ENCODE assay signal across 12 cellular contexts in genomic region chr14:57493467-57494181, GRCh38. TPM values are rescaled to one million over a fixed set of nuclear protein-coding genes. Genes with fewer than 3 reads are reported as not detected.
DNase-seq lines count a peak whose midpoint lies in the region; ATAC-seq and TF ChIP-seq lines count a peak whose summit lies in the region.
"Had no signal": no experiment of that assay in that cellular context is flagged by ENCODE, and none has a peak within 500 bp of the region (broad histone marks: within the 10 kb centered on the region; RNA-seq: fewer than 3 reads in every experiment).

TSS of gene CCDC198 (minus strand) at chr14:57493857. CDS start at chr14:57493715, 142 bp downstream.

- H3F3A ChIP-seq in SK-N-SH (replicated peaks; ENCODE audit: insufficient read depth): no peaks in the 10 kb centered on the region
- H3F3A ChIP-seq in smooth muscle cell (ENCODE audit: low read depth): no peaks in the 10 kb centered on the region

- H4K20me1 ChIP-seq in SK-N-SH (ENCODE audit: insufficient read depth) (no peaks in the 10 kb centered on the region), smooth muscle cell (ENCODE audit: low read depth) (no peaks in the 10 kb centered on the region)

- H3K36me3 ChIP-seq in SK-N-SH (replicated peaks in 1 of 2; ENCODE audit: control insufficient read depth in 1 of 2, insufficient read depth in 2 of 2, low read length in 1 of 2) (no peaks in the 10 kb centered on the region), smooth muscle cell (ENCODE audit: low read depth) (no peaks in the 10 kb centered on the region)
- H3K36me3 ChIP-seq: MG63 had no signal

- H3K9me3 ChIP-seq in SK-N-SH (no peaks in the 10 kb centered on the region), smooth muscle cell (replicated peaks; ENCODE audit: low read depth) (no peaks in the 10 kb centered on the region)
- H3K9me3 ChIP-seq: MG63 had no signal

- CTCF ChIA-PET in SK-N-SH (lab: Yijun Ruan, JAX): no interaction called here

- H3K27me3 ChIP-seq in SK-N-SH (ENCODE audit: insufficient read depth) (no peaks in the 10 kb centered on the region), smooth muscle cell (ENCODE audit: low read depth) (peaks cover 13% of the 10 kb centered on the region)
- H3K27me3 ChIP-seq: MG63 had no signal

- H3K9me2 ChIP-seq in SK-N-SH: no peaks in the 10 kb centered on the region

- no peak within 1 kb of the TSS for H3K9ac ChIP-seq in SK-N-SH
- no peak within 1 kb of the TSS for H3K9ac ChIP-seq in smooth muscle cell (ENCODE audit: low read depth)

- TF ChIP-seq EP300 in SK-N-SH (IDR thresholded peaks at IDR 0.05; ENCODE audit: borderline replicate concordance in 1 of 2, low read depth in 1 of 2, low read length in 1 of 2): no peak

- no peak within 1 kb of the TSS for H2AFZ ChIP-seq in SK-N-SH (ENCODE audit: low read depth)
- H2AFZ ChIP-seq in smooth muscle cell (ENCODE audit: low read depth): no peak within 1 kb of the TSS

- H3K4me1 ChIP-seq in SK-N-SH (ENCODE audit: control insufficient read depth in 1 of 2, insufficient read depth in 2 of 2, low read depth in 1 of 2, low read length in 1 of 2): no peaks in the 10 kb centered on the region; a peak in 1 of 4 replicates
- H3K4me1 ChIP-seq in smooth muscle cell (ENCODE audit: low read depth): no peaks in the 10 kb centered on the region

- H3K4me2 ChIP-seq in SK-N-SH: 0 out of 2 replicates have a peak within 1 kb of the TSS, but pooled peaks have one; percentile 17
- H3K4me2 ChIP-seq in smooth muscle cell: peak within 1 kb of the TSS; percentile 34

- WGBS in SK-N-SH (ENCODE audit: low lambda C conversion rate): 2% methylated on average over 6 of the region's 6 CpGs
- WGBS in smooth muscle cell (ENCODE audit: low lambda C conversion rate): 47% methylated on average over 6 of the region's 6 CpGs

- H3K79me2 ChIP-seq in SK-N-SH (ENCODE audit: insufficient read depth) (no peaks in the 10 kb centered on the region), smooth muscle cell (ENCODE audit: low read depth) (no peaks in the 10 kb centered on the region)

- H3K27ac ChIP-seq in SK-N-SH (ENCODE audit: low read depth in 2 of 2, low read length in 1 of 2) (no peak within 1 kb of the TSS), smooth muscle cell (ENCODE audit: low read depth) (no peak within 1 kb of the TSS)

- no peak; the same call in 2 of the 3 replicates for ATAC-seq in SK-N-SH treated with all-trans-retinoic acid at 6 μM for 48 hours
- ATAC-seq in HG02763 (IDR thresholded peaks at IDR 0.05; ENCODE audit: unreplicated experiment): peak; percentile 69
- ATAC-seq: Panc1 had no signal

- DNase-seq in SK-N-SH (no peak), M059J (ENCODE audit: low read depth) (peak; percentile 48), smooth muscle cell (lab: John Stamatoyannopoulos, UW; ENCODE audit: unreplicated experiment) (no peak), NCI-H128 (lab: John Stamatoyannopoulos, UW; ENCODE audit: unreplicated experiment) (no peak), AG08396 (ENCODE audit: low spot score) (no peak)
- DNase-seq in activated T-cell treated with anti-CD3 and anti-CD28 coated beads, Interleukin-2, amount 50 U/mL, for 1 hour: no peak
- DNase-seq: activated CD4-positive, alpha-beta T cell treated with anti-CD3 and anti-CD28 coated beads, Interleukin-2, amount 50 U/mL, for 48 hours; MG63 had no signal

- TF ChIP-seq CTCF in SK-N-SH (IDR thresholded peaks at IDR 0.05) (no peak), smooth muscle cell (IDR thresholded peaks at IDR 0.05; ENCODE audit: borderline replicate concordance, insufficient read depth, poor library complexity, severe bottlenecking) (no peak)

- H3K4me3 ChIP-seq in SK-N-SH (ENCODE audit: low read depth in 2 of 2, low read length in 1 of 2): no peak within 1 kb of the TSS; a peak in 1 of 4 replicates
- H3K4me3 ChIP-seq in smooth muscle cell: peak within 1 kb of the TSS; percentile 17
- H3K4me3 ChIP-seq: MG63 had no signal

- POLR2A ChIA-PET in SK-N-SH (lab: Yijun Ruan, JAX): no interaction called here

- TF ChIP-seq RAD21 in SK-N-SH (IDR thresholded peaks at IDR 0.05; ENCODE audit: low read length): no peak

TF ChIP-seq in SK-N-SH, 30 proteins besides CTCF, POLR2A, EP300 and RAD21 (continues in another document):
- no peak for TF ChIP-seq MAX (IDR thresholded peaks at IDR 0.05; ENCODE audit: low read depth)
- no peak for TF ChIP-seq SMC3 (IDR thresholded peaks at IDR 0.05; ENCODE audit: low read depth, low read length)
- TF ChIP-seq EZH2phosphoT487 (IDR thresholded peaks at IDR 0.05; ENCODE audit: borderline replicate concordance, low read depth): no peak
- no peak for TF ChIP-seq PBX3 (IDR thresholded peaks at IDR 0.05)
- TF ChIP-seq GATA2 (CRISPR knock-in tag; IDR thresholded peaks at IDR 0.05): no peak
- no peak for TF ChIP-seq CHD2 (IDR thresholded peaks at IDR 0.05; ENCODE audit: low read length, partially characterized antibody)

TF ChIP-seq in SK-N-SH treated with all-trans-retinoic acid at 6 μM for 48 hours, 23 proteins besides CTCF, POLR2A, EP300 and RAD21:
- no peak for TF ChIP-seq TSHZ2 (CRISPR knock-in tag; IDR thresholded peaks at IDR 0.05)
- no peak for TF ChIP-seq SNAI2 (CRISPR knock-in tag; IDR thresholded peaks at IDR 0.05)
- TF ChIP-seq ESRRG (CRISPR knock-in tag; IDR thresholded peaks at IDR 0.05): no peak
- no peak for TF ChIP-seq OSR1 (CRISPR knock-in tag; IDR thresholded peaks at IDR 0.05)
- no peak for TF ChIP-seq ZC3H10 (CRISPR knock-in tag; IDR thresholded peaks at IDR 0.05)

RNA-seq across cellular contexts. Expression of gene CCDC198, which starts in this region (rescaled TPM):
- polyA plus RNA-seq in SK-N-SH (2012; rRNA removed): not detected in 2 replicates
- not detected in 2 replicates for polyA plus RNA-seq in SK-N-SH (2012; cell fraction: cytosol; rRNA removed)
- not detected in 2 replicates for polyA plus RNA-seq in SK-N-SH (2012; cell fraction: nucleus; rRNA removed)
- total RNA-seq in M059J (2014; rRNA removed; shearing (Covaris generic)): not detected in 2 replicates
- total RNA-seq in smooth muscle cell: not detected in 2 replicates
- not detected in 2 replicates for polyA plus RNA-seq in smooth muscle cell
- total RNA-seq: A172 had no signal

Comparison
In these comparisons a context has a peak if more than half of its experiments do, and no peak if none do; other contexts are left out.
1. Peak in DNase-seq in M059J; RNA of the gene not detected or under 1 TPM.